1 cellular context compared by ENCODE assay signal in genomic region chr1:153342178-153342577, GRCh38.
TF ChIP-seq lines count a peak whose summit lies in the region.

No MANE protein-coding gene starts in this region.

TF ChIP-seq in K562, 482 proteins besides CTCF, POLR2A, EP300 and RAD21 (continued from another document and continues in another):
- no peak for TF ChIP-seq THAP7 (CRISPR knock-in tag; IDR thresholded peaks at IDR 0.05)
- no peak for TF ChIP-seq CBX3 (IDR thresholded peaks at IDR 0.05; ENCODE audit: borderline replicate concordance in 1 of 2, low read length in 2 of 2)
- no peak for TF ChIP-seq L3MBTL2 (IDR thresholded peaks at IDR 0.05)
- TF ChIP-seq BMI1 (IDR thresholded peaks at IDR 0.05; ENCODE audit: low read length) = no peak
- TF ChIP-seq ZNF436 (CRISPR knock-in tag; IDR thresholded peaks at IDR 0.05) = no peak
- TF ChIP-seq ZNF699 (CRISPR knock-in tag; IDR thresholded peaks at IDR 0.05; ENCODE audit: insufficient replicate concordance) = no peak
- TF ChIP-seq MNT (conservative IDR thresholded peaks at IDR 0.05) = 0 out of 4 replicates have a peak, but pooled peaks of 1 of the 2 experiments have one; percentile 31
- no peak for TF ChIP-seq CAMTA2 (CRISPR knock-in tag; conservative IDR thresholded peaks at IDR 0.05)
- TF ChIP-seq ZNF507 (tag; conservative IDR thresholded peaks at IDR 0.05) = no peak
- no peak for TF ChIP-seq SRSF1 (IDR thresholded peaks at IDR 0.05; ENCODE audit: low read depth, low read length)
- TF ChIP-seq NR2C2 (CRISPR knock-in tag; IDR thresholded peaks at IDR 0.05) = no peak
- peak; percentile 65 for TF ChIP-seq NR2C2 (tag; IDR thresholded peaks at IDR 0.05)
- no peak for TF ChIP-seq SMARCB1 (IDR thresholded peaks at IDR 0.05; ENCODE audit: insufficient read length, low read depth)
- no peak for TF ChIP-seq FIP1L1 (IDR thresholded peaks at IDR 0.05; ENCODE audit: low read depth, low read length, poor library complexity, severe bottlenecking)
- peak; percentile 67; the same call in 1 of the 2 replicates for TF ChIP-seq FOXM1 (IDR thresholded peaks at IDR 0.05; ENCODE audit: low read depth)
- no peak for TF ChIP-seq FOXM1 (CRISPR knock-in tag; IDR thresholded peaks at IDR 0.05; ENCODE audit: low read depth)
- no peak for TF ChIP-seq TRIM25 (IDR thresholded peaks at IDR 0.05; ENCODE audit: borderline replicate concordance)
- no peak for TF ChIP-seq RBM25 (IDR thresholded peaks at IDR 0.05; ENCODE audit: low read depth, low read length, severe bottlenecking)
- TF ChIP-seq NKRF (IDR thresholded peaks at IDR 0.05; ENCODE audit: borderline replicate concordance) = no peak
- no peak for TF ChIP-seq ZNF224 (CRISPR knock-in tag; IDR thresholded peaks at IDR 0.05)
- no peak for TF ChIP-seq E2F1 (CRISPR knock-in tag; IDR thresholded peaks at IDR 0.05)
- TF ChIP-seq ZNF232 (CRISPR knock-in tag; IDR thresholded peaks at IDR 0.05) = no peak
- peak; percentile 88 for TF ChIP-seq FOXJ2 (tag; IDR thresholded peaks at IDR 0.05)
- TF ChIP-seq SMARCC2 (IDR thresholded peaks at IDR 0.05; ENCODE audit: low read depth) = peak; percentile 34; the same call in 1 of the 2 replicates
- TF ChIP-seq TOE1 (IDR thresholded peaks at IDR 0.05; ENCODE audit: borderline replicate concordance) = no peak
- TF ChIP-seq TOE1 (CRISPR knock-in tag; IDR thresholded peaks at IDR 0.05; ENCODE audit: borderline replicate concordance, low read depth) = no peak
- no peak for TF ChIP-seq ZNF449 (CRISPR knock-in tag; IDR thresholded peaks at IDR 0.05)
- TF ChIP-seq ZNF175 (CRISPR knock-in tag; IDR thresholded peaks at IDR 0.05; ENCODE audit: low read depth) = no peak
- no peak for TF ChIP-seq ZNF561 (CRISPR knock-in tag; conservative IDR thresholded peaks at IDR 0.05)
- no peak for TF ChIP-seq HMGXB4 (CRISPR knock-in tag; IDR thresholded peaks at IDR 0.05)
- 0 out of 2 replicates have a peak, but pooled peaks have one; percentile 20 for TF ChIP-seq RAD51 (IDR thresholded peaks at IDR 0.05; ENCODE audit: borderline replicate concordance, low read depth)
- TF ChIP-seq TEAD2 (tag; IDR thresholded peaks at IDR 0.05) = peak; percentile 63; the same call in 1 of the 2 replicates
- peak; percentile 91; the same call in 1 of the 2 replicates for TF ChIP-seq HDAC2 (IDR thresholded peaks at IDR 0.05)
- no peak for TF ChIP-seq CEBPB (tag; IDR thresholded peaks at IDR 0.05)
- TF ChIP-seq HIVEP1 (CRISPR knock-in tag; IDR thresholded peaks at IDR 0.05) = no peak
- no peak for TF ChIP-seq PHB (CRISPR knock-in tag; IDR thresholded peaks at IDR 0.05)
- no peak for TF ChIP-seq ZNF277 (CRISPR knock-in tag; IDR thresholded peaks at IDR 0.05; ENCODE audit: borderline replicate concordance)
- no peak for TF ChIP-seq ILK (tag; IDR thresholded peaks at IDR 0.05; ENCODE audit: borderline replicate concordance, low read depth)
- TF ChIP-seq U2AF1 (optimal IDR thresholded peaks at IDR 0.05; ENCODE audit: low read depth, low read length) = no peak
- no peak for TF ChIP-seq NBN (IDR thresholded peaks at IDR 0.05; ENCODE audit: low read depth)
- peak in 1 of 2 experiments; percentile 82; a peak in 2 of 4 replicates for TF ChIP-seq HDAC1 (IDR thresholded peaks at IDR 0.05)
- no peak for TF ChIP-seq ARID2 (IDR thresholded peaks at IDR 0.05)
- no peak for TF ChIP-seq ZFX (CRISPR knock-in tag; IDR thresholded peaks at IDR 0.05)
- no peak for TF ChIP-seq NONO (IDR thresholded peaks at IDR 0.05; ENCODE audit: low read depth in 2 of 2, low read length in 1 of 2)
- no peak for TF ChIP-seq ERF (CRISPR knock-in tag; IDR thresholded peaks at IDR 0.05)
- peak; percentile 71 for TF ChIP-seq CCNT2 (IDR thresholded peaks at IDR 0.05; ENCODE audit: borderline replicate concordance, extremely low read depth, insufficient read length, low read depth, low read length)
- no peak for TF ChIP-seq BCOR (IDR thresholded peaks at IDR 0.05)
- no peak for TF ChIP-seq TCF15 (CRISPR knock-in tag; IDR thresholded peaks at IDR 0.05)
- no peak for TF ChIP-seq ZNF212 (CRISPR knock-in tag; IDR thresholded peaks at IDR 0.05)
- TF ChIP-seq RCOR1 (IDR thresholded peaks at IDR 0.05; ENCODE audit: borderline replicate concordance in 1 of 2, low read depth in 2 of 2, low read length in 2 of 2) = peak; percentile 83 to 97
- peak in 1 of 2 experiments; percentile 43; a peak in 1 of 4 replicates for TF ChIP-seq TRIM24 (IDR thresholded peaks at IDR 0.05)
- TF ChIP-seq ZNF57 (CRISPR knock-in tag; IDR thresholded peaks at IDR 0.05) = no peak
- no peak for TF ChIP-seq STAT5A (IDR thresholded peaks at IDR 0.05; ENCODE audit: borderline replicate concordance, low read length)
- no peak for TF ChIP-seq FUS (optimal IDR thresholded peaks at IDR 0.05; ENCODE audit: low read depth, low read length)
- no peak for TF ChIP-seq COPS2 (conservative IDR thresholded peaks at IDR 0.05)
- TF ChIP-seq MYNN (IDR thresholded peaks at IDR 0.05) = no peak
- no peak for TF ChIP-seq MYNN (CRISPR knock-in tag; IDR thresholded peaks at IDR 0.05)
